ENCODE assay signal across 8 cellular contexts in genomic region chr20:50120935-50121693, GRCh38. TPM values are rescaled to one million over a fixed set of nuclear protein-coding genes. Genes with fewer than 3 reads are reported as not detected.
DNase-seq lines count a peak whose midpoint lies in the region; ATAC-seq and TF ChIP-seq lines count a peak whose summit lies in the region.

No MANE protein-coding gene starts in this region.

- TF ChIP-seq POLR2A in spleen (IDR thresholded peaks at IDR 0.05), result no peak

- H3K27me3 ChIP-seq in spleen (replicated peaks in 1 of 7), result no peaks in the 10 kb centered on the region

- ATAC-seq in GM21529 (IDR thresholded peaks at IDR 0.05; ENCODE audit: unreplicated experiment), result no peak

- H3K4me1 ChIP-seq in spleen, result peaks cover 0 to 27% (median 8%) of the 10 kb centered on the region in 6 donors

- 47 to 60% (median 55%) methylated on average over 9 of the region's 9 CpGs for WGBS in spleen, 5 donors

- TF ChIP-seq CTCF in astrocyte of the spinal cord (IDR thresholded peaks at IDR 0.05; ENCODE audit: low read depth, low read length), result peak; percentile 88
- TF ChIP-seq CTCF in spleen (IDR thresholded peaks at IDR 0.05 in 8 of 11, conservative IDR thresholded peaks at IDR 0.05 in 3 of 11), result peak; percentile 63 to 92 (median 82)

- H3K4me3 ChIP-seq in astrocyte of the spinal cord (ENCODE audit: low read depth, low read length) (no peak overlapping the region), spleen (no peak overlapping the region)

- DNase-seq in NCI-H2081 (lab: John Stamatoyannopoulos, UW) (peak; percentile 51 to 52), NCI-H2081 treated with DMSO at 0.1 percent for 48 hours (lab: John Stamatoyannopoulos, UW) (no peak), NCI-H146 (lab: John Stamatoyannopoulos, UW) (peak; percentile 80), T-helper 2 cell (peak in 4 of 5 experiments; percentile 36 to 79 (median 44)), astrocyte of the spinal cord (ENCODE audit: low read depth, low spot score) (peak; percentile 52), iPS-NIHi11 (ENCODE audit: low spot score) (peak; percentile 69), spleen (peak; percentile 87)

- H3K27ac ChIP-seq in spleen, result no peak overlapping the region

- H3K9me3 ChIP-seq in spleen, result no peaks in the 10 kb centered on the region

- in situ Hi-C loops in astrocyte of the spinal cord (cut with HindIII; ENCODE audit: low sequenced_read_pairs), result no loop called here

- intact Hi-C loops in spleen (cut with DNase I; ENCODE audit: low total_unique reads), result loop anchor here (5.0 kb wide), 1 partner anchor 46 kb away; no protein-coding TSS in a partner anchor

- H3K36me3 ChIP-seq in spleen, result peaks cover 0 to 41% (median 25%) of the 10 kb centered on the region in 6 donors

RNA-seq across cellular contexts. Expression of gene UBE2V1, which starts 8.2 kb away (rescaled TPM):
- 100 to 1,000 TPM; 110 to 140 (median 131) TPM for total RNA-seq in spleen
- 10 to 100 TPM; 62.3 to 76.9 (median 69.5) TPM for polyA plus RNA-seq in spleen

RNA-seq across cellular contexts. Expression of gene PEDS1, which starts 32.4 kb away (rescaled TPM):
- 10 to 100 TPM; 15.3 to 24.8 (median 20.3) TPM for total RNA-seq in spleen
- polyA plus RNA-seq in spleen, result 10 to 100 TPM in 2 of 3 donors, 1 to 10 TPM in 1; 9.6 to 14.3 (median 12.2) TPM
